Comparison of ENCODE assay signal across 10 cellular contexts in the genomic region with DNA sequence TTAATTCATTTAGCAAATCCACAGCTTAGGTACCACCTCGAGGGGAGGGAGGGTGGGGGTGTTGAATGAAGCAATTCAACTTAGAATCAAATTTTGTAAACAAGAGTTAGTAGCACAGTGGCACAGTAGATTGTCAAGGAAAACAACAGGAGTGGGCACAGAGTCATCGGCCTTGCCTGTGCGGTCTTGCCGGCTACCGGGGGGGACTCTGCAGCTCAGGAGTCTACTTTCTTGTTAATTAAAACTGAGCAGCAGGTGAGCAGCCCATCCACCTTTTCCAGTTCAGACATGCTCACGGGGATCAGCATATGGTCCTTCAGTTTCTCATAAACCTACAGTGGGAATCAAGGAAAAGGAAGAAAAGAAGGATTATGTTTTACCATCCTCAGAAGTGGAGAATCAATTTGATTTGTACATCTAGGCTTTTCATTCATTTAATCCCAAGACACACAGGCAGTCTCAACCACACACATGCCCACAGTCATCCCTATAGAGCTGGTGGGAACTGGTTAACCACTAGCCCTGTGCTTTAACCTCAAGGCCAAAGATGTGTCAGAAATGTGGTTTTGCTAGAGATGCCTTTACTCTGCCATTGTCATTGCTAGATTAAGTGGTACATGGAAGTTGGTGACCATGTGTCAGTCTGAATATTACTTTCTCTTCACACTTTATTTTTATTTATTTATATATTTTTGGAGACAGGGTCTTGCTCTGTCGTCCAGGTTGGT. TPM values are rescaled to one million over a fixed set of nuclear protein-coding genes. Genes with fewer than 3 reads are reported as not detected.
DNase-seq lines count a peak whose midpoint lies in the region; ATAC-seq, FAIRE-seq and TF ChIP-seq lines count a peak whose summit lies in the region.
"Had no signal": no experiment of that assay in that cellular context is flagged by ENCODE, and none has a peak within 500 bp of the region (broad histone marks: within the 10 kb centered on the region; RNA-seq: fewer than 3 reads in every experiment).

No MANE protein-coding gene starts in this region.

- 86% methylated on average over 7 of the region's 7 CpGs for WGBS in A549 (ENCODE audit: missing lambda C conversion rate)

- CTCF ChIA-PET in A549 (lab: Yijun Ruan, JAX): interaction anchor here (0.9 to 2.7 kb wide), 3 partner anchors 13 to 33 kb away, joined by 4 to 11 read pairs (median 4); no protein-coding TSS in a partner anchor

- H3K4me3 ChIP-seq in A549: no peak overlapping the region
- H3K4me3 ChIP-seq in choroid plexus epithelial cell (ENCODE audit: low read depth, low read length): no peak overlapping the region

- TF ChIP-seq RAD21 in A549 (conservative IDR thresholded peaks at IDR 0.05 in 1 of 2, IDR thresholded peaks at IDR 0.05 in 1 of 2): no peak

- FAIRE-seq in A549 (lab: Jason Lieb, UNC): no peak
- FAIRE-seq: islet of Langerhans had no signal

- ATAC-seq in A549: no peak
- peak; percentile 66 for ATAC-seq in GM19395 (IDR thresholded peaks at IDR 0.05; ENCODE audit: unreplicated experiment)
- ATAC-seq in GM19455 (IDR thresholded peaks at IDR 0.05; ENCODE audit: unreplicated experiment): no peak

- no peak for TF ChIP-seq CTCF in A549 (IDR thresholded peaks at IDR 0.05)
- no peak for TF ChIP-seq CTCF in choroid plexus epithelial cell (conservative IDR thresholded peaks at IDR 0.05; ENCODE audit: low read depth, low read length)

- no peak for TF ChIP-seq EP300 in A549 (IDR thresholded peaks at IDR 0.05)

- H3K9me3 ChIP-seq in A549: no peaks in the 10 kb centered on the region

- DNase-seq in A549 (ENCODE audit: low read depth in 1 of 2, low spot score in 1 of 2): no peak
- DNase-seq in LHCN-M2 (ENCODE audit: low read depth): peak; percentile 94
- DNase-seq in choroid plexus epithelial cell (ENCODE audit: low read depth): peak; percentile 63
- no peak for DNase-seq in NCI-H82 treated with DMSO at 0.1 percent for 48 hours (lab: John Stamatoyannopoulos, UW; ENCODE audit: unreplicated experiment)
- no peak for DNase-seq in NCI-H2107 (lab: John Stamatoyannopoulos, UW)
- DNase-seq in SKM-1 treated with dmso at 0.1 percent for 144 hours (lab: John Stamatoyannopoulos, UW; ENCODE audit: unreplicated experiment): no peak
- DNase-seq: activated naive CD8-positive, alpha-beta T cell treated with anti-CD3 and anti-CD28 coated beads, Interleukin-2, amount 10 ng/mL, durations not matched to agents 7 days and 5 days had no signal

- POLR2A ChIA-PET in A549 (lab: Yijun Ruan, JAX): interaction anchor here (0.6 to 1.5 kb wide), 6 partner anchors 45 to 513 kb away, joined by 3 to 5 read pairs (median 3); a partner anchor contains a TSS

- TF ChIP-seq POLR2A in A549 (IDR thresholded peaks at IDR 0.05; ENCODE audit: low read length): no peak

- peak overlapping the region; percentile 69 for H3K4me2 ChIP-seq in A549

- peak overlapping the region; percentile 68 to 88; a peak in 5 of 6 replicates for H3K27ac ChIP-seq in A549

- H3K4me1 ChIP-seq in A549: peaks cover 74% of the 10 kb centered on the region

TF ChIP-seq in A549, 52 proteins besides CTCF, POLR2A, EP300 and RAD21:
- TF ChIP-seq, protein P1, sequence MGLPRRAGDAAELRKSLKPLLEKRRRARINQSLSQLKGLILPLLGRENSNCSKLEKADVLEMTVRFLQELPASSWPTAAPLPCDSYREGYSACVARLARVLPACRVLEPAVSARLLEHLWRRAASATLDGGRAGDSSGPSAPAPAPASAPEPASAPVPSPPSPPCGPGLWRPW (IDR thresholded peaks at IDR 0.05): no peak
- TF ChIP-seq KDM5A (IDR thresholded peaks at IDR 0.05): no peak
- TF ChIP-seq NPAS2 (CRISPR knock-in tag; IDR thresholded peaks at IDR 0.05; ENCODE audit: borderline replicate concordance): no peak
- no peak for TF ChIP-seq FOSB (CRISPR knock-in tag; IDR thresholded peaks at IDR 0.05)
- no peak for TF ChIP-seq RCOR1 (IDR thresholded peaks at IDR 0.05; ENCODE audit: low read depth, low read length)

RNA-seq across cellular contexts. Expression of a gene that starts 45.0 kb away (rescaled TPM):
- 12.7 and 15.5 TPM in 2 replicates for polyA plus RNA-seq in A549 (2011; rRNA removed)
- 3.6 and 4.3 TPM in 2 replicates for polyA plus RNA-seq in A549 (2012; cell fraction: cytosol; rRNA removed)
- 2.3 and 2.9 TPM in 2 replicates for polyA plus RNA-seq in A549 (2012; cell fraction: nucleus; rRNA removed)
- polyA plus RNA-seq in A549 (2017; fragmentation: RNase III; extraction: RNeasy Plus Mini Kit Qiagen cat#74134 plus additional on column Dnase treatment): 8.4 to 9.8 TPM (median 8.9 TPM) in 3 replicates
- polyA minus RNA-seq in A549 (2011; rRNA and poly(A)+ RNA removed): 19.5 and 20.4 TPM in 2 replicates
- total RNA-seq in LHCN-M2 (2014; rRNA removed): 29.0 and 31.7 TPM in 2 replicates
- 10.1 TPM for polyA plus RNA-seq in LHCN-M2 (2012)

Comparison
In these comparisons a context has a peak if more than half of its experiments do, and no peak if none do; other contexts are left out.
1. DNase-seq: peak in LHCN-M2 (single experiment) and choroid plexus epithelial cell (single experiment); none in A549 (0 of 2), NCI-H82 treated with DMSO at 0.1 percent for 48 hours (single experiment), NCI-H2107 (single experiment) and SKM-1 treated with dmso at 0.1 percent for 144 hours (single experiment).